Comparison of ENCODE assay signal across 14 cellular contexts in genomic region chr11:61757213-61757862, GRCh38. TPM values are rescaled to one million over a fixed set of nuclear protein-coding genes. Genes with fewer than 3 reads are reported as not detected.
DNase-seq lines count a peak whose midpoint lies in the region; ATAC-seq and TF ChIP-seq lines count a peak whose summit lies in the region.
"Had no signal": no experiment of that assay in that cellular context is flagged by ENCODE, and none has a peak within 500 bp of the region (broad histone marks: within the 10 kb centered on the region; RNA-seq: fewer than 3 reads in every experiment).

No MANE protein-coding gene starts in this region.

- H3K27ac ChIP-seq in layer of hippocampus (ENCODE audit: low read depth, low read length) = peak overlapping the region; percentile 98
- H3K27ac ChIP-seq: skin epidermis, thyroid gland had no signal

- TF ChIP-seq CTCF in type B pancreatic cell (conservative IDR thresholded peaks at IDR 0.05) = no peak

- POLR2A ChIA-PET in activated naive CD8-positive, alpha-beta T cell treated with anti-CD3 and anti-CD28 coated beads, Interleukin-2, amount 10 ng/mL, durations not matched to agents 7 days and 5 days (lab: Charles Lee) = no interaction called here

- no peak overlapping the region for H3K4me3 Mint-ChIP-seq in activated naive CD8-positive, alpha-beta T cell treated with anti-CD3 and anti-CD28 coated beads, Interleukin-2, amount 10 ng/mL, durations not matched to agents 7 days and 5 days
- no peak overlapping the region for H3K4me3 Mint-ChIP-seq in activated naive CD8-positive, alpha-beta T cell treated with anti-CD3 and anti-CD28 coated beads for 36 hours
- peak overlapping the region; percentile 59 for H3K4me3 Mint-ChIP-seq in type B pancreatic cell

- H3K36me3 Mint-ChIP-seq in activated naive CD8-positive, alpha-beta T cell treated with anti-CD3 and anti-CD28 coated beads, Interleukin-2, amount 10 ng/mL, durations not matched to agents 7 days and 5 days = no peaks in the 10 kb centered on the region
- H3K36me3 Mint-ChIP-seq in activated naive CD8-positive, alpha-beta T cell treated with anti-CD3 and anti-CD28 coated beads for 36 hours = no peaks in the 10 kb centered on the region
- H3K36me3 Mint-ChIP-seq in type B pancreatic cell = no peaks in the 10 kb centered on the region
- H3K36me3 Mint-ChIP-seq: naive B cell had no signal

- H3K9me3 Mint-ChIP-seq in activated naive CD8-positive, alpha-beta T cell treated with anti-CD3 and anti-CD28 coated beads, Interleukin-2, amount 10 ng/mL, durations not matched to agents 7 days and 5 days = no peaks in the 10 kb centered on the region
- H3K9me3 Mint-ChIP-seq in activated naive CD8-positive, alpha-beta T cell treated with anti-CD3 and anti-CD28 coated beads for 36 hours = no peaks in the 10 kb centered on the region
- H3K9me3 Mint-ChIP-seq in type B pancreatic cell = no peaks in the 10 kb centered on the region
- H3K9me3 Mint-ChIP-seq: naive B cell had no signal

- no peak for TF ChIP-seq POLR2A in GM18505 (IDR thresholded peaks at IDR 0.05; ENCODE audit: borderline replicate concordance, extremely low read depth, insufficient read depth, insufficient read length)

- H3K27ac Mint-ChIP-seq in activated naive CD8-positive, alpha-beta T cell treated with anti-CD3 and anti-CD28 coated beads, Interleukin-2, amount 10 ng/mL, durations not matched to agents 7 days and 5 days = peak overlapping the region; percentile 70
- H3K27ac Mint-ChIP-seq in activated naive CD8-positive, alpha-beta T cell treated with anti-CD3 and anti-CD28 coated beads for 36 hours = no peak overlapping the region
- peak overlapping the region; percentile 89 for H3K27ac Mint-ChIP-seq in type B pancreatic cell
- H3K27ac Mint-ChIP-seq: naive B cell had no signal

- peaks cover 17% of the 10 kb centered on the region for H3K4me1 Mint-ChIP-seq in activated naive CD8-positive, alpha-beta T cell treated with anti-CD3 and anti-CD28 coated beads, Interleukin-2, amount 10 ng/mL, durations not matched to agents 7 days and 5 days
- peaks cover 14% of the 10 kb centered on the region for H3K4me1 Mint-ChIP-seq in activated naive CD8-positive, alpha-beta T cell treated with anti-CD3 and anti-CD28 coated beads for 36 hours
- peaks cover 27% of the 10 kb centered on the region for H3K4me1 Mint-ChIP-seq in type B pancreatic cell (ENCODE audit: unreplicated experiment)

- peaks cover 17% of the 10 kb centered on the region for H3K27me3 Mint-ChIP-seq in activated naive CD8-positive, alpha-beta T cell treated with anti-CD3 and anti-CD28 coated beads, Interleukin-2, amount 10 ng/mL, durations not matched to agents 7 days and 5 days
- H3K27me3 Mint-ChIP-seq in activated naive CD8-positive, alpha-beta T cell treated with anti-CD3 and anti-CD28 coated beads for 36 hours = peaks cover 12% of the 10 kb centered on the region
- H3K27me3 Mint-ChIP-seq in type B pancreatic cell = peaks cover 8% of the 10 kb centered on the region

- no peak for ATAC-seq in activated naive CD8-positive, alpha-beta T cell treated with anti-CD3 and anti-CD28 coated beads, Interleukin-2, amount 10 ng/mL, durations not matched to agents 7 days and 5 days (ENCODE audit: low read depth)
- no peak for ATAC-seq in GM19324 (IDR thresholded peaks at IDR 0.05; ENCODE audit: low FRiP score, unreplicated experiment)
- ATAC-seq in GM18505 (IDR thresholded peaks at IDR 0.05; ENCODE audit: unreplicated experiment) = no peak

- no peaks in the 10 kb centered on the region for H3K27me3 ChIP-seq in layer of hippocampus (ENCODE audit: control insufficient read depth, insufficient read depth, low read length)
- H3K27me3 ChIP-seq: thyroid gland had no signal

- no peak for DNase-seq in activated naive CD8-positive, alpha-beta T cell treated with anti-CD3 and anti-CD28 coated beads, Interleukin-2, amount 10 ng/mL, durations not matched to agents 7 days and 5 days
- no peak for DNase-seq in activated naive CD8-positive, alpha-beta T cell treated with anti-CD3 and anti-CD28 coated beads for 36 hours
- DNase-seq in type B pancreatic cell (ENCODE audit: extremely low spot score, unreplicated experiment) = no peak
- DNase-seq: activated effector memory CD4-positive, alpha-beta T cell treated with Interleukin-2 at 50 U/mL for 16 hours; GOT3; naive B cell; NCI-H1048; NCI-H446 treated with DMSO at 0.1 percent for 48 hours; RPMI8226; thyroid gland had no signal

RNA-seq across cellular contexts. Expression of gene MYRF, which starts 4.9 kb away (rescaled TPM):
- total RNA-seq in activated naive CD8-positive, alpha-beta T cell treated with anti-CD3 and anti-CD28 coated beads, Interleukin-2, amount 10 ng/mL, durations not matched to agents 7 days and 5 days = 1 to 10 TPM; 3.4 TPM
- total RNA-seq in activated naive CD8-positive, alpha-beta T cell treated with anti-CD3 and anti-CD28 coated beads for 36 hours = under 1 TPM; 0.68 to 0.70 TPM
- 29.6 and 62.1 TPM in 2 replicates for total RNA-seq in type B pancreatic cell (ENCODE audit: low replicate concordance)

RNA-seq across cellular contexts. Expression of gene TMEM258, which starts 35.1 kb away (rescaled TPM):
- total RNA-seq in activated naive CD8-positive, alpha-beta T cell treated with anti-CD3 and anti-CD28 coated beads, Interleukin-2, amount 10 ng/mL, durations not matched to agents 7 days and 5 days = 100 to 1,000 TPM; 127 to 140 TPM
- total RNA-seq in activated naive CD8-positive, alpha-beta T cell treated with anti-CD3 and anti-CD28 coated beads for 36 hours = 100 to 1,000 TPM; 143 TPM
- total RNA-seq in type B pancreatic cell (ENCODE audit: low replicate concordance) = 158 and 162 TPM in 2 replicates

RNA-seq across cellular contexts. Expression of gene FEN1, which starts 35.4 kb away (rescaled TPM):
- total RNA-seq in activated naive CD8-positive, alpha-beta T cell treated with anti-CD3 and anti-CD28 coated beads, Interleukin-2, amount 10 ng/mL, durations not matched to agents 7 days and 5 days = 10 to 100 TPM; 87.1 to 88.7 TPM
- 100 to 1,000 TPM; 135 to 140 TPM for total RNA-seq in activated naive CD8-positive, alpha-beta T cell treated with anti-CD3 and anti-CD28 coated beads for 36 hours
- 27.7 and 44.6 TPM in 2 replicates for total RNA-seq in type B pancreatic cell (ENCODE audit: low replicate concordance)

RNA-seq across cellular contexts. Expression of gene FADS1, which starts 59.5 kb away (rescaled TPM):
- 10 to 100 TPM; 53.2 to 54.7 TPM for total RNA-seq in activated naive CD8-positive, alpha-beta T cell treated with anti-CD3 and anti-CD28 coated beads, Interleukin-2, amount 10 ng/mL, durations not matched to agents 7 days and 5 days
- total RNA-seq in activated naive CD8-positive, alpha-beta T cell treated with anti-CD3 and anti-CD28 coated beads for 36 hours = 10 to 100 TPM; 18.1 to 18.2 TPM
- total RNA-seq in type B pancreatic cell (ENCODE audit: low replicate concordance) = 34.2 and 90.0 TPM in 2 replicates
